ENCODE assay signal across 8 cellular contexts in genomic region chr2:207149253-207150213, GRCh38. TPM values are rescaled to one million over a fixed set of nuclear protein-coding genes. Genes with fewer than 3 reads are reported as not detected.
DNase-seq lines count a peak whose midpoint lies in the region; ATAC-seq, FAIRE-seq and TF ChIP-seq lines count a peak whose summit lies in the region.

No MANE protein-coding gene starts in this region.

- H3K4me3 ChIP-seq in gastroesophageal sphincter (no peak overlapping the region), aorta (ENCODE audit: low read length in 2 of 2) (peak overlapping the region in 1 of 2 donors; percentile 26)

- TF ChIP-seq CTCF in gastroesophageal sphincter (IDR thresholded peaks at IDR 0.05) = no peak

- 34 to 52% methylated on average over 4 to 6 of the region's 6 CpGs for WGBS in gastroesophageal sphincter (ENCODE audit: low coverage in 1 of 2), 2 donors
- WGBS in aorta, 2 donors = 19 to 28% methylated on average over 6 of the region's 6 CpGs

- FAIRE-seq in GM12891 (lab: Jason Lieb, UNC) = peak; percentile 69

- in situ Hi-C loops in KBM-7 (cut with MboI; ENCODE audit: low pct_unique_long_range_greater_than_20kb, low sequenced_read_pairs) = no loop called here

- no peak for TF ChIP-seq EP300 in gastroesophageal sphincter (IDR thresholded peaks at IDR 0.05)

- H3K4me1 ChIP-seq in gastroesophageal sphincter (peaks cover 76 to 100% (median 79%) of the 10 kb centered on the region in 3 donors), aorta (ENCODE audit: control insufficient read depth in 1 of 2, insufficient read depth in 2 of 2, low read length in 2 of 2) (peaks cover 23 to 33% of the 10 kb centered on the region in 2 donors)

- DNase-seq in GM12891 (ENCODE audit: insufficient read length, low spot score) (no peak), KBM-7 (peak; percentile 29), aorta (no peak), COLO668 (lab: John Stamatoyannopoulos, UW; ENCODE audit: unreplicated experiment) (no peak), activated gamma-delta T cell (lab: John Stamatoyannopoulos, UW) (no peak), NCI-H2029 (lab: John Stamatoyannopoulos, UW) (no peak)

- H3K27ac ChIP-seq in gastroesophageal sphincter = peak overlapping the region; percentile 19 to 100 (median 74)
- peak overlapping the region in 1 of 2 donors; percentile 54 for H3K27ac ChIP-seq in aorta (ENCODE audit: low read depth in 1 of 2, low read length in 2 of 2)

- no peaks in the 10 kb centered on the region for H3K9me3 ChIP-seq in gastroesophageal sphincter
- no peaks in the 10 kb centered on the region for H3K9me3 ChIP-seq in aorta (ENCODE audit: control insufficient read depth, low read length)

- ATAC-seq in GM21576 (IDR thresholded peaks at IDR 0.05; ENCODE audit: unreplicated experiment) (peak; percentile 75), gastroesophageal sphincter (peak; percentile 16), aorta (ENCODE audit: low FRiP score) (no peak)

- TF ChIP-seq POLR2A in GM12891 (IDR thresholded peaks at IDR 0.05; ENCODE audit: low read depth, low read length) (no peak), gastroesophageal sphincter (IDR thresholded peaks at IDR 0.05) (no peak)

- H3K36me3 ChIP-seq in gastroesophageal sphincter (peaks cover 0 to 4% of the 10 kb centered on the region in 2 donors), aorta (ENCODE audit: control insufficient read depth in 1 of 2, insufficient read depth in 2 of 2, low read length in 1 of 2) (peaks cover 0 to 1% of the 10 kb centered on the region in 2 donors)

- intact Hi-C loops in aorta (cut with DNase I) = no loop called here

- H3K27me3 ChIP-seq in gastroesophageal sphincter (no peaks in the 10 kb centered on the region), aorta (ENCODE audit: control insufficient read depth in 1 of 2, insufficient read depth in 2 of 2, low read length in 1 of 2) (no peaks in the 10 kb centered on the region)

TF ChIP-seq in GM12891, 5 proteins besides CTCF, POLR2A, EP300 and RAD21:
- TF ChIP-seq PAX5 (IDR thresholded peaks at IDR 0.05; ENCODE audit: insufficient read depth, low read length, severe bottlenecking) = no peak
- TF ChIP-seq SPI1 (IDR thresholded peaks at IDR 0.05; ENCODE audit: low read depth, low read length) = peak; percentile 27; the same call in 1 of the 2 replicates

RNA-seq across cellular contexts. Expression of gene KLF7, which starts 16.2 kb away (rescaled TPM):
- polyA plus RNA-seq in GM12891 (2012; ENCODE audit: low read depth, missing spikeins) = 6.7 TPM
- total RNA-seq in gastroesophageal sphincter (10 to 100 TPM; 30.7 to 59.3 (median 42.1) TPM), aorta (10 to 100 TPM; 74.5 to 90.9 TPM)
- polyA plus RNA-seq in aorta = 1 to 10 TPM; 5.8 to 6.3 TPM
